ENCODE assay signal across 7 cellular contexts in genomic region chr6:11196511-11197174, GRCh38. TPM values are rescaled to one million over a fixed set of nuclear protein-coding genes. Genes with fewer than 3 reads are reported as not detected.
A peak's percentile ranks its signal among the peaks of the same experiment; 100 is the strongest.
DNase-seq lines count a peak whose midpoint lies in the region; ATAC-seq lines count a peak whose summit lies in the region.

No MANE protein-coding gene starts in this region.

- H3K4me3 ChIP-seq in iPS-15b (ENCODE audit: low read depth, low read length): peak overlapping the region; percentile 22
- no peak overlapping the region for H3K4me3 ChIP-seq in skeletal muscle tissue (ENCODE audit: low read length in 3 of 3)

- peaks cover 24% of the 10 kb centered on the region for H3K4me1 Mint-ChIP-seq in T-helper 17 cell

- ATAC-seq in T-helper 17 cell: no peak
- ATAC-seq in HG03354 (IDR thresholded peaks at IDR 0.05; ENCODE audit: poor library complexity, severe bottlenecking, unreplicated experiment): no peak

- no peak overlapping the region for H3K4me3 Mint-ChIP-seq in T-helper 17 cell

- peaks cover 21% of the 10 kb centered on the region for H3K4me1 ChIP-seq in iPS-15b (ENCODE audit: control insufficient read depth, insufficient read depth, low read length)
- peaks cover 0 to 8% (median 7%) of the 10 kb centered on the region in 3 donors for H3K4me1 ChIP-seq in skeletal muscle tissue (ENCODE audit: control insufficient read depth in 3 of 3, insufficient read depth in 3 of 3, low read length in 3 of 3)

- H3K36me3 ChIP-seq in iPS-15b (ENCODE audit: control insufficient read depth, insufficient read depth, low read length) (no peaks in the 10 kb centered on the region), skeletal muscle tissue (ENCODE audit: control insufficient read depth in 3 of 3, insufficient read depth in 3 of 3, low read length in 3 of 3) (peaks cover 0 to 4% (median 2%) of the 10 kb centered on the region in 3 donors)

- no peaks in the 10 kb centered on the region for H3K9me3 ChIP-seq in T-helper 17 cell (ENCODE audit: control insufficient read depth, low read length, poor library complexity, severe bottlenecking)
- H3K9me3 ChIP-seq in iPS-15b (ENCODE audit: control insufficient read depth, insufficient read depth, low read length): no peaks in the 10 kb centered on the region
- no peaks in the 10 kb centered on the region for H3K9me3 ChIP-seq in skeletal muscle tissue (ENCODE audit: control insufficient read depth in 3 of 3, low read length in 3 of 3)

- peak overlapping the region; percentile 42 for H3K27ac ChIP-seq in skeletal muscle tissue (ENCODE audit: low read depth, low read length)

- in situ Hi-C loops in G401 (cut with HindIII; ENCODE audit: low sequenced_read_pairs): no loop called here

- peak overlapping the region; percentile 79 for H3K27ac Mint-ChIP-seq in T-helper 17 cell

- no peaks in the 10 kb centered on the region for H3K27me3 ChIP-seq in iPS-15b (ENCODE audit: control insufficient read depth, insufficient read depth, low read length)
- no peaks in the 10 kb centered on the region for H3K27me3 ChIP-seq in skeletal muscle tissue (ENCODE audit: control insufficient read depth in 3 of 3, insufficient read depth in 3 of 3, low read length in 3 of 3)

- H3K9ac ChIP-seq in iPS-15b (ENCODE audit: low read depth, low read length): no peak overlapping the region
- no peak overlapping the region for H3K9ac ChIP-seq in skeletal muscle tissue (ENCODE audit: low read depth in 1 of 3, low read length in 3 of 3)

- H3K36me3 Mint-ChIP-seq in T-helper 17 cell (ENCODE audit: low read depth): peaks cover 10% of the 10 kb centered on the region

- peak; percentile 94 for DNase-seq in G401 (ENCODE audit: low spot score)
- DNase-seq in T-helper 17 cell: no peak
- DNase-seq in NCI-H526 treated with DMSO at 0.1 percent for 48 hours (lab: John Stamatoyannopoulos, UW): no peak
- DNase-seq in putamen (ENCODE audit: low spot score): no peak

- no peaks in the 10 kb centered on the region for H3K27me3 Mint-ChIP-seq in T-helper 17 cell

RNA-seq across cellular contexts. Expression of gene NEDD9, which starts 35.8 kb away (rescaled TPM):
- total RNA-seq in G401 (2014; rRNA removed; shearing (Covaris generic)): 83.1 and 96.4 TPM in 2 replicates
- total RNA-seq in T-helper 17 cell (10 to 100 TPM; 63.5 to 64.9 TPM), skeletal muscle tissue (21.4 TPM)
